ENCODE assay signal across 14 cellular contexts in genomic region chr1:8329858-8330257, GRCh38. TPM values are rescaled to one million over a fixed set of nuclear protein-coding genes. Genes with fewer than 3 reads are reported as not detected.
DNase-seq lines count a peak whose midpoint lies in the region; ATAC-seq and TF ChIP-seq lines count a peak whose summit lies in the region.
"Had no signal": no experiment of that assay in that cellular context is flagged by ENCODE, and none has a peak within 500 bp of the region (broad histone marks: within the 10 kb centered on the region; RNA-seq: fewer than 3 reads in every experiment).

No MANE protein-coding gene starts in this region.

- TF ChIP-seq POLR2A in IMR-90 (IDR thresholded peaks at IDR 0.05; ENCODE audit: low read depth, low read length) = no peak

- intact Hi-C loops in IMR-90 (cut with micrococcal nuclease) (no loop called here), colonic mucosa (cut with DNase I) (no loop called here)

- H2BK20ac ChIP-seq in IMR-90 (ENCODE audit: low read depth, low read length) = no peak overlapping the region

- H3K23ac ChIP-seq in IMR-90 (ENCODE audit: low read depth, low read length) = no peak overlapping the region

- TF ChIP-seq CTCF in IMR-90 (conservative IDR thresholded peaks at IDR 0.05; ENCODE audit: low read depth, low read length) = no peak
- TF ChIP-seq CTCF in colonic mucosa (IDR thresholded peaks at IDR 0.05) = no peak
- no peak for TF ChIP-seq CTCF in foreskin fibroblast (IDR thresholded peaks at IDR 0.05; ENCODE audit: low read depth, low read length)

- WGBS in IMR-90 (ENCODE audit: extremely low coverage in 2 of 2, insufficient read length in 1 of 2), 2 experiments = 93% methylated on average over 10 of the region's 14 CpGs; no CpG with 5 or more reads in 1 of the 2 experiments

- no peak overlapping the region for H2BK15ac ChIP-seq in IMR-90 (ENCODE audit: low read depth, low read length)

- no peaks in the 10 kb centered on the region for H3K27me3 Mint-ChIP-seq in stimulated activated memory B cell treated with anti-CD40 and anti-IgM and Interleukin-4, amounts not matched to agents 10 μg/mL and 1 μg/mL and 100 μg/mL, for 72 hours
- H3K27me3 Mint-ChIP-seq: CD4-positive, alpha-beta T cell had no signal

- H3K4me3 ChIP-seq in BLaER1 = no peak overlapping the region
- no peak overlapping the region for H3K4me3 ChIP-seq in IMR-90 (ENCODE audit: insufficient read depth, low read depth, low read length)
- no peak overlapping the region for H3K4me3 ChIP-seq in colonic mucosa
- H3K4me3 ChIP-seq in foreskin fibroblast (ENCODE audit: low read depth in 1 of 2, low read length in 2 of 2) = no peak overlapping the region

- in situ Hi-C loops in IMR-90 (cut with MboI; ENCODE audit: low sequenced_read_pairs) = no loop called here

- H4K8ac ChIP-seq in IMR-90 (ENCODE audit: low read depth in 2 of 2, low read length in 2 of 2) = no peak overlapping the region

- H2AK5ac ChIP-seq in IMR-90 (ENCODE audit: low read depth, low read length) = peak overlapping the region; percentile 43; the same call in 1 of the 2 replicates

- H3K27ac ChIP-seq in BLaER1 = 0 out of 2 replicates have a peak overlapping the region, but pooled peaks have one; percentile 9
- H3K27ac ChIP-seq in IMR-90 (ENCODE audit: insufficient read depth, low read length) = no peak overlapping the region
- H3K27ac ChIP-seq in colonic mucosa = no peak overlapping the region

- no peak overlapping the region for H3K4me3 Mint-ChIP-seq in stimulated activated memory B cell treated with anti-CD40 and anti-IgM and Interleukin-4, amounts not matched to agents 10 μg/mL and 1 μg/mL and 100 μg/mL, for 72 hours
- H3K4me3 Mint-ChIP-seq: CD4-positive, alpha-beta T cell; H9 had no signal

- no peak overlapping the region for H3K14ac ChIP-seq in IMR-90 (replicated peaks; ENCODE audit: low read depth, low read length)

- H3K4me1 ChIP-seq in BLaER1 (peaks cover 19% of the 10 kb centered on the region), IMR-90 (ENCODE audit: control insufficient read depth, insufficient read depth, low read length) (no peaks in the 10 kb centered on the region), colonic mucosa (no peaks in the 10 kb centered on the region)

- no peaks in the 10 kb centered on the region for H3K9me3 Mint-ChIP-seq in stimulated activated memory B cell treated with anti-CD40 and anti-IgM and Interleukin-4, amounts not matched to agents 10 μg/mL and 1 μg/mL and 100 μg/mL, for 72 hours
- H3K9me3 Mint-ChIP-seq: CD4-positive, alpha-beta T cell; H9 had no signal

- no peak overlapping the region for H2BK5ac ChIP-seq in IMR-90 (ENCODE audit: low read depth, low read length, poor library complexity, severe bottlenecking)

- H3K27ac Mint-ChIP-seq in stimulated activated memory B cell treated with anti-CD40 and anti-IgM and Interleukin-4, amounts not matched to agents 10 μg/mL and 1 μg/mL and 100 μg/mL, for 72 hours = no peak overlapping the region
- H3K27ac Mint-ChIP-seq: CD4-positive, alpha-beta T cell; H9 had no signal

- CTCF ChIA-PET in IMR-90 (lab: Yijun Ruan, JAX) = no interaction called here

- no peak overlapping the region for H3K4ac ChIP-seq in IMR-90 (ENCODE audit: low read depth, low read length)

- no peak overlapping the region for H4K5ac ChIP-seq in IMR-90 (ENCODE audit: low read depth, low read length)

- no peak overlapping the region for H2AFZ ChIP-seq in IMR-90 (replicated peaks; ENCODE audit: low read length, poor library complexity)

- H3K56ac ChIP-seq in IMR-90 (ENCODE audit: extremely low read depth, insufficient read depth, low read length) = no peak overlapping the region

- ATAC-seq in IMR-90 (ENCODE audit: low read depth) = no peak
- peak; percentile 4 for ATAC-seq in stimulated activated memory B cell treated with anti-CD40 and anti-IgM and Interleukin-4, amounts not matched to agents 10 μg/mL and 1 μg/mL and 100 μg/mL, for 72 hours

- H3K27me3 ChIP-seq in BLaER1 = no peaks in the 10 kb centered on the region
- no peaks in the 10 kb centered on the region for H3K27me3 ChIP-seq in IMR-90 (ENCODE audit: control insufficient read depth, insufficient read depth, low read length)
- H3K27me3 ChIP-seq in colonic mucosa = no peaks in the 10 kb centered on the region

- no peak overlapping the region for H2AK9ac ChIP-seq in IMR-90 (replicated peaks; ENCODE audit: low read depth, low read length, poor library complexity)

- H4K91ac ChIP-seq in IMR-90 (ENCODE audit: insufficient read depth, low read depth, low read length) = no peak overlapping the region

- H3K9ac ChIP-seq in BLaER1 (no peak overlapping the region), IMR-90 (ENCODE audit: low read depth, low read length) (no peak overlapping the region), colonic mucosa (ENCODE audit: low read depth in 2 of 2, low read length in 2 of 2) (no peak overlapping the region)

- H4K20me1 ChIP-seq in BLaER1 (no peaks in the 10 kb centered on the region), IMR-90 (ENCODE audit: insufficient read depth, low read length) (no peaks in the 10 kb centered on the region)

- TF ChIP-seq RAD21 in IMR-90 (IDR thresholded peaks at IDR 0.05; ENCODE audit: low read length) = no peak

- H3K18ac ChIP-seq in IMR-90 (ENCODE audit: low read depth, low read length) = no peak overlapping the region

- H3K4me1 Mint-ChIP-seq in stimulated activated memory B cell treated with anti-CD40 and anti-IgM and Interleukin-4, amounts not matched to agents 10 μg/mL and 1 μg/mL and 100 μg/mL, for 72 hours = no peaks in the 10 kb centered on the region

- H3K79me1 ChIP-seq in IMR-90 (ENCODE audit: low read depth in 1 of 2, low read length in 2 of 2) = no peaks in the 10 kb centered on the region

- no peaks in the 10 kb centered on the region for H3K36me3 Mint-ChIP-seq in stimulated activated memory B cell treated with anti-CD40 and anti-IgM and Interleukin-4, amounts not matched to agents 10 μg/mL and 1 μg/mL and 100 μg/mL, for 72 hours

- H3K9me3 ChIP-seq in BLaER1 = peaks cover 6% of the 10 kb centered on the region; the same call in 1 of the 2 replicates
- H3K9me3 ChIP-seq in IMR-90 (ENCODE audit: control insufficient read depth, insufficient read depth, low read length) = no peaks in the 10 kb centered on the region
- H3K9me3 ChIP-seq in colonic mucosa = no peaks in the 10 kb centered on the region

- BruUV-seq in IMR-90 (replicated peaks; lab: Mats Ljungman, UMichigan) = no TSS peak

- no peak overlapping the region for H2BK120ac ChIP-seq in IMR-90 (ENCODE audit: low read depth, low read length)

- POLR2A ChIA-PET in IMR-90 (lab: Charles Lee; ENCODE audit: unreplicated experiment) = no interaction called here

- dilution Hi-C loops in IMR-90 (cut with HindIII; ENCODE audit: low sequenced_read_pairs, unreplicated experiment) = no loop called here

- H3K4me2 ChIP-seq in BLaER1 = peak overlapping the region; percentile 17; the same call in 1 of the 2 replicates
- H3K4me2 ChIP-seq in IMR-90 (ENCODE audit: low read depth, low read length) = no peak overlapping the region

- peaks cover 2% of the 10 kb centered on the region; the same call in 1 of the 2 replicates for H3K9me1 ChIP-seq in IMR-90 (ENCODE audit: insufficient read depth, low read length)

- H3K36me3 ChIP-seq in BLaER1 (peaks cover 8% of the 10 kb centered on the region), IMR-90 (ENCODE audit: control insufficient read depth, insufficient read depth, low read length) (peaks cover 9% of the 10 kb centered on the region; the same call in 1 of the 2 replicates), colonic mucosa (no peaks in the 10 kb centered on the region)

- DNase-seq in IMR-90 (no peak), islet precursor cell (peak; percentile 43), colonic mucosa (no peak), foreskin fibroblast (no peak)
- DNase-seq in stimulated activated CD4-positive, alpha-beta T cell treated with anti-CD3 and anti-CD28 coated beads, Interleukin-2, amount 100 ng/mL, for 48 hours = no peak
- DNase-seq: 8988T; AML-193; Calu3; CD4-positive, alpha-beta T cell; DMS 273 treated with DMSO at 0.1 percent for 48 hours; H9 had no signal

TF ChIP-seq in IMR-90, 13 proteins besides CTCF, POLR2A, EP300 and RAD21:
- TF ChIP-seq USF2 (IDR thresholded peaks at IDR 0.05; ENCODE audit: low read depth, low read length) (no peak), NFE2L2 (IDR thresholded peaks at IDR 0.05; ENCODE audit: low read depth, low read length) (no peak), RFX5 (IDR thresholded peaks at IDR 0.05; ENCODE audit: low read depth, low read length) (no peak), ELK1 (IDR thresholded peaks at IDR 0.05; ENCODE audit: borderline replicate concordance, low read depth, low read length) (no peak), FOS (IDR thresholded peaks at IDR 0.05; ENCODE audit: low read depth, low read length) (no peak), MAFK (IDR thresholded peaks at IDR 0.05; ENCODE audit: low read depth, low read length) (no peak), CEBPB (IDR thresholded peaks at IDR 0.05; ENCODE audit: low read depth, low read length) (no peak), BHLHE40 (IDR thresholded peaks at IDR 0.05; ENCODE audit: low read depth, low read length) (no peak), MXI1 (IDR thresholded peaks at IDR 0.05; ENCODE audit: borderline replicate concordance, low read depth, low read length) (no peak), RCOR1 (IDR thresholded peaks at IDR 0.05; ENCODE audit: insufficient replicate concordance, low read length) (no peak), MAZ (IDR thresholded peaks at IDR 0.05; ENCODE audit: borderline replicate concordance, low read depth, low read length) (no peak), CHD1 (IDR thresholded peaks at IDR 0.05; ENCODE audit: low read depth, low read length) (no peak)

RNA-seq across cellular contexts. Expression of gene SLC45A1, which starts 11.9 kb away (rescaled TPM):
- total RNA-seq in IMR-90 (2012; rRNA removed) (0.72 and 0.83 TPM in 2 replicates), colonic mucosa (under 1 TPM; 0.27 to 0.42 TPM)
- 3.1 and 3.9 TPM in 2 replicates for polyA plus RNA-seq in IMR-90 (2012; rRNA removed)
- polyA plus RNA-seq in IMR-90 (2012; cell fraction: cytosol; rRNA removed) = 3.4 and 7.6 TPM in 2 replicates
- polyA plus RNA-seq in IMR-90 (2012; cell fraction: nucleus; rRNA removed; ENCODE audit: low replicate concordance) = 2.9 and 7.4 TPM in 2 replicates
- total RNA-seq: HT-29 had no signal
